Comparison of ENCODE assay signal across 14 cellular contexts in the genomic region with DNA sequence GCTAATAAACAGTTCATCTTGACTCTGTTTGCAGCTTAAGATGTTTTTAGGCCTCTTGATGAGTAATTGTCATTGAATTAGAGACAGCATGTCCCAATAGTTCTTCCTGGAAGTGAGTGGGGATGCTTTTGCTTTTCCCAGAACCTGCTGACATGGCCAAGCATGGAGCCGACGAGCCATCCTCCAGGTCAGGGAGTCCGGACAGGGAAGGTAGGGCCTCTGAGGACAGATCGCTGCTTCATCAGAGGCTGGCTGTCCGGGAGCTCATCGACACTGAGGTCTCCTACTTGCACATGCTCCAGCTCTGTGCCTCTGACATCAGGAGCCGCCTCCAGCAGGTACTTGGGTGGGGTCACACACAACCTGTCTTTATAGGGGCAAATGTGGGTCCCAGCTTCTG.
"Had no signal": no experiment of that assay in that cellular context is flagged by ENCODE, and none has a peak within 500 bp of the region (broad histone marks: within the 10 kb centered on the region; RNA-seq: fewer than 3 reads in every experiment).

No MANE protein-coding gene starts in this region.

- H3K36me3 ChIP-seq: cardiac muscle cell, prostate gland had no signal

- H3K4me1 ChIP-seq: prostate gland had no signal

- H3K4me3 ChIP-seq: cardiac muscle cell, lung, prostate gland, sigmoid colon, SK-N-MC had no signal

- ATAC-seq: stimulated activated effector memory CD8-positive, alpha-beta T cell treated with anti-CD3 and anti-CD28 coated beads, Interleukin-12 subunit alpha, Interleukin-12 subunit beta, amount 100 ng/mL, for 72 hours had no signal

- H3K27ac Mint-ChIP-seq: activated naive CD8-positive, alpha-beta T cell; mesothelial cell of epicardium; nephron; stimulated activated effector memory CD8-positive, alpha-beta T cell treated with anti-CD3 and anti-CD28 coated beads, Interleukin-12 subunit alpha, Interleukin-12 subunit beta, amount 100 ng/mL, for 72 hours; T-helper 2 cell treated with Interferon-gamma antibody and Interleukin-4, amounts not matched to agents 5 μg/mL and 100 μg/mL, for 36 hours had no signal

- DNase-seq: activated CD4-positive, alpha-beta T cell treated with anti-CD3 and anti-CD28 coated beads, Interleukin-2, amount 50 U/mL, for 4 hours; immature natural killer cell; kidney glomerular epithelial cell; sigmoid colon; stimulated activated CD4-positive, alpha-beta T cell treated with anti-CD3 and anti-CD28 coated beads, Interleukin-4, amount 100 ng/mL, for 24 hours had no signal

- H3K27me3 ChIP-seq: cardiac muscle cell, sigmoid colon had no signal

- H3K9me3 Mint-ChIP-seq: immature natural killer cell; mesothelial cell of epicardium; nephron; stimulated activated effector memory CD8-positive, alpha-beta T cell treated with anti-CD3 and anti-CD28 coated beads, Interleukin-12 subunit alpha, Interleukin-12 subunit beta, amount 100 ng/mL, for 72 hours; T-helper 2 cell treated with Interferon-gamma antibody and Interleukin-4, amounts not matched to agents 5 μg/mL and 100 μg/mL, for 36 hours had no signal

- H3K4me1 Mint-ChIP-seq: immature natural killer cell; nephron; stimulated activated effector memory CD8-positive, alpha-beta T cell treated with anti-CD3 and anti-CD28 coated beads, Interleukin-12 subunit alpha, Interleukin-12 subunit beta, amount 100 ng/mL, for 72 hours had no signal

- H3K36me3 Mint-ChIP-seq: activated naive CD8-positive, alpha-beta T cell; immature natural killer cell; stimulated activated effector memory CD8-positive, alpha-beta T cell treated with anti-CD3 and anti-CD28 coated beads, Interleukin-12 subunit alpha, Interleukin-12 subunit beta, amount 100 ng/mL, for 72 hours had no signal

- H3K27ac ChIP-seq: cardiac muscle cell, SK-N-MC had no signal

- H3K4me3 Mint-ChIP-seq: activated naive CD8-positive, alpha-beta T cell; immature natural killer cell; mesothelial cell of epicardium; nephron; stimulated activated effector memory CD8-positive, alpha-beta T cell treated with anti-CD3 and anti-CD28 coated beads, Interleukin-12 subunit alpha, Interleukin-12 subunit beta, amount 100 ng/mL, for 72 hours; T-helper 2 cell treated with Interferon-gamma antibody and Interleukin-4, amounts not matched to agents 5 μg/mL and 100 μg/mL, for 36 hours had no signal

- H3K9me3 ChIP-seq: prostate gland, sigmoid colon had no signal
